18 cellular contexts compared by ENCODE assay signal in the genomic region with DNA sequence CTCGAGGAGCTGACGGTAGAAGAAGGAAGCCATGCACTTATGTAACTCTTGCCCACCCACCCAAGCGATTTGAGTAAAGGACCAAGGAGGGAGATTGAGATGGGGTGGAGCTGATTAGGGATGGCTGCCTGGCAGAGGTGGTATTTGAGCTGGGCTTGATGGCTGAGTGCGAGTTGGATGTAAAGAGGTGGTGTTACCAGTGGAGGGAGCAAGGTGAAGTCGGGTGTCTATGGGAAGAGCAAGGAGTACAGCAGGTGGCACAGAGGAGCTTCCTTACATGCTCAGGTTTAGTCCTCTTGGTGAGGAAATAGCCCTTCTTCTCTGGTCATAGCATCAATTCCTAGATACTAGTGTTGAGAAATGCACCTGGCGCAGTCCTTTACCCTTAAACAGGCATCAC.
"Had no signal": no experiment of that assay in that cellular context is flagged by ENCODE, and none has a peak within 500 bp of the region (broad histone marks: within the 10 kb centered on the region; RNA-seq: fewer than 3 reads in every experiment).

No MANE protein-coding gene starts in this region.

- H3K27ac Mint-ChIP-seq: activated CD4-positive, alpha-beta memory T cell treated with anti-CD3 and anti-CD28 coated beads, Interleukin-2, amount 10 ng/mL, durations not matched to agents 7 days and 5 days; activated CD4-positive, alpha-beta T cell treated with anti-CD3 and anti-CD28 coated beads for 36 hours; activated naive CD8-positive, alpha-beta T cell had no signal

- H3K9me3 Mint-ChIP-seq: activated CD4-positive, alpha-beta memory T cell treated with anti-CD3 and anti-CD28 coated beads, Interleukin-2, amount 10 ng/mL, durations not matched to agents 7 days and 5 days; activated T-cell treated with anti-CD3 and anti-CD28 coated beads, Interleukin-2, amount 50 U/mL, for 4 hours had no signal

- H3K9me3 ChIP-seq: ovary, upper lobe of left lung had no signal

- H3K4me1 ChIP-seq: foreskin keratinocyte, upper lobe of left lung had no signal

- H3K36me3 Mint-ChIP-seq: activated naive CD8-positive, alpha-beta T cell had no signal

- H3K4me3 ChIP-seq: coronary artery, lung, ovary, upper lobe of left lung had no signal

- DNase-seq: activated CD4-positive, alpha-beta memory T cell treated with anti-CD3 and anti-CD28 coated beads, Interleukin-2, amount 10 ng/mL, durations not matched to agents 7 days and 5 days; activated CD4-positive, alpha-beta T cell treated with anti-CD3 and anti-CD28 coated beads for 36 hours; activated gamma-delta T cell; activated T-cell treated with anti-CD3 and anti-CD28 coated beads, Interleukin-2, amount 50 U/mL, for 4 hours; amniotic stem cell; central memory CD4-positive, alpha-beta T cell; foreskin keratinocyte; glutamatergic neuron; midbrain; ovary; stimulated activated naive CD8-positive, alpha-beta T cell treated with anti-CD3 and anti-CD28 coated beads, Interleukin-15, Interleukin-2, amounts not matched to agents 100 U/mL and 50 U/mL, for 24 hours; T1000; upper lobe of left lung had no signal

- H3K4me1 Mint-ChIP-seq: activated CD4-positive, alpha-beta memory T cell treated with anti-CD3 and anti-CD28 coated beads, Interleukin-2, amount 10 ng/mL, durations not matched to agents 7 days and 5 days; activated CD4-positive, alpha-beta T cell treated with anti-CD3 and anti-CD28 coated beads for 36 hours had no signal

- H3K27me3 ChIP-seq: foreskin keratinocyte, ovary, upper lobe of left lung had no signal

- H3K36me3 ChIP-seq: ovary, upper lobe of left lung had no signal

- H3K27ac ChIP-seq: coronary artery, foreskin keratinocyte, ovary, upper lobe of left lung, VCaP had no signal

- H3K4me3 Mint-ChIP-seq: activated CD4-positive, alpha-beta memory T cell treated with anti-CD3 and anti-CD28 coated beads, Interleukin-2, amount 10 ng/mL, durations not matched to agents 7 days and 5 days; activated CD4-positive, alpha-beta T cell treated with anti-CD3 and anti-CD28 coated beads for 36 hours; activated naive CD8-positive, alpha-beta T cell; activated T-cell treated with anti-CD3 and anti-CD28 coated beads, Interleukin-2, amount 50 U/mL, for 4 hours had no signal

- ATAC-seq: activated CD4-positive, alpha-beta T cell treated with anti-CD3 and anti-CD28 coated beads for 36 hours; activated T-cell treated with anti-CD3 and anti-CD28 coated beads, Interleukin-2, amount 50 U/mL, for 4 hours; foreskin keratinocyte; sciatic nerve; stimulated activated naive CD8-positive, alpha-beta T cell treated with anti-CD3 and anti-CD28 coated beads, Interleukin-15, Interleukin-2, amounts not matched to agents 100 U/mL and 50 U/mL, for 24 hours had no signal
